Comparison of ENCODE assay signal across 9 cellular contexts in genomic region chr6:7156666-7157278, GRCh38. TPM values are rescaled to one million over a fixed set of nuclear protein-coding genes. Genes with fewer than 3 reads are reported as not detected.
DNase-seq lines count a peak whose midpoint lies in the region; ATAC-seq and TF ChIP-seq lines count a peak whose summit lies in the region.
"Had no signal": no experiment of that assay in that cellular context is flagged by ENCODE, and none has a peak within 500 bp of the region (broad histone marks: within the 10 kb centered on the region; RNA-seq: fewer than 3 reads in every experiment).

No MANE protein-coding gene starts in this region.

- H3K4me1 Mint-ChIP-seq in stimulated activated memory B cell treated with anti-CD40 and anti-IgM and Interleukin-4, amounts not matched to agents 10 μg/mL and 1 μg/mL and 100 μg/mL, for 72 hours = peaks cover 86% of the 10 kb centered on the region

- ATAC-seq in stimulated activated memory B cell treated with anti-CD40 and anti-IgM and Interleukin-4, amounts not matched to agents 10 μg/mL and 1 μg/mL and 100 μg/mL, for 72 hours = no peak
- ATAC-seq in GM21515 (IDR thresholded peaks at IDR 0.05; ENCODE audit: unreplicated experiment) = no peak

- peak; percentile 25 for DNase-seq in DMS79 treated with DMSO at 0.1 percent for 48 hours (lab: John Stamatoyannopoulos, UW)
- no peak for DNase-seq in DMS79 (lab: John Stamatoyannopoulos, UW)
- peak; percentile 81 for DNase-seq in RPMI7951 (ENCODE audit: low read depth)
- peak; percentile 61 for DNase-seq in fibroblast of villous mesenchyme (ENCODE audit: low read depth)
- no peak for DNase-seq in NCI-H748 (lab: John Stamatoyannopoulos, UW; ENCODE audit: unreplicated experiment)
- no peak for DNase-seq in effector CD4-positive, alpha-beta T cell

- no peaks in the 10 kb centered on the region for H3K27me3 Mint-ChIP-seq in stimulated activated memory B cell treated with anti-CD40 and anti-IgM and Interleukin-4, amounts not matched to agents 10 μg/mL and 1 μg/mL and 100 μg/mL, for 72 hours

- H3K4me3 ChIP-seq in fibroblast of villous mesenchyme (ENCODE audit: low read depth, low read length) = no peak overlapping the region

- peak overlapping the region; percentile 88 for H3K27ac Mint-ChIP-seq in stimulated activated memory B cell treated with anti-CD40 and anti-IgM and Interleukin-4, amounts not matched to agents 10 μg/mL and 1 μg/mL and 100 μg/mL, for 72 hours

- H3K9me3 Mint-ChIP-seq in stimulated activated memory B cell treated with anti-CD40 and anti-IgM and Interleukin-4, amounts not matched to agents 10 μg/mL and 1 μg/mL and 100 μg/mL, for 72 hours = no peaks in the 10 kb centered on the region
- H3K9me3 Mint-ChIP-seq: mesothelial cell of epicardium had no signal

- H3K4me3 Mint-ChIP-seq in stimulated activated memory B cell treated with anti-CD40 and anti-IgM and Interleukin-4, amounts not matched to agents 10 μg/mL and 1 μg/mL and 100 μg/mL, for 72 hours = peak overlapping the region; percentile 50
- H3K4me3 Mint-ChIP-seq: mesothelial cell of epicardium had no signal

- H3K36me3 Mint-ChIP-seq in stimulated activated memory B cell treated with anti-CD40 and anti-IgM and Interleukin-4, amounts not matched to agents 10 μg/mL and 1 μg/mL and 100 μg/mL, for 72 hours = peaks cover 21% of the 10 kb centered on the region

- TF ChIP-seq CTCF in fibroblast of villous mesenchyme (IDR thresholded peaks at IDR 0.05; ENCODE audit: insufficient read depth, low read depth, low read length) = no peak

RNA-seq across cellular contexts. Expression of gene RREB1, which starts 49.0 kb away (rescaled TPM):
- 5.8 and 6.0 TPM in 2 replicates for total RNA-seq in RPMI7951 (2014; rRNA removed; shearing (Covaris generic))
- 24.5 and 26.3 TPM in 2 replicates for total RNA-seq in fibroblast of villous mesenchyme

Comparison
In these comparisons a context has a peak if more than half of its experiments do, and no peak if none do; other contexts are left out.
1. DNase-seq: peak in DMS79 treated with DMSO at 0.1 percent for 48 hours (single experiment), RPMI7951 (single experiment) and fibroblast of villous mesenchyme (single experiment); none in DMS79 (single experiment), NCI-H748 (single experiment) and effector CD4-positive, alpha-beta T cell (single experiment).